ENCODE assay signal across 22 cellular contexts in genomic region chr22:49749885-49750510, GRCh38.
"Had no signal": no experiment of that assay in that cellular context is flagged by ENCODE, and none has a peak within 500 bp of the region (broad histone marks: within the 10 kb centered on the region; RNA-seq: fewer than 3 reads in every experiment).

No MANE protein-coding gene starts in this region.

- DNase-seq: activated CD4-positive, alpha-beta T cell treated with anti-CD3 and anti-CD28 coated beads, Interleukin-2, amount 50 U/mL, for 1 hour; activated CD8-positive, alpha-beta memory T cell treated with anti-CD3 and anti-CD28 coated beads for 24 hours; activated naive CD4-positive, alpha-beta T cell treated with anti-CD3 and anti-CD28 coated beads for 36 hours; activated naive CD8-positive, alpha-beta T cell treated with anti-CD3 and anti-CD28 coated beads, Interleukin-2, amount 50 U/mL, for 24 hours; cerebellar nuclear complex; dermis blood vessel endothelial cell; heart right ventricle; left ventricle myocardium superior; mesenchymal stem cell; natural killer cell; psoas muscle; right lobe of liver; spleen; thyroid gland had no signal

- H3K9me3 ChIP-seq: thyroid gland, vagina had no signal

- H3K36me3 ChIP-seq: ascending aorta, breast epithelium, gastrocnemius medialis, heart right ventricle, right lobe of liver, spleen, thyroid gland, vagina had no signal

- ATAC-seq: activated naive CD8-positive, alpha-beta T cell treated with anti-CD3 and anti-CD28 coated beads, Interleukin-2, amount 50 U/mL, for 24 hours; gastrocnemius medialis; left ventricle myocardium superior; natural killer cell; psoas muscle had no signal

- H3K4me1 ChIP-seq: ascending aorta, breast epithelium, gastrocnemius medialis, heart right ventricle, psoas muscle, right lobe of liver, spleen, thyroid gland, vagina had no signal

- FAIRE-seq: islet of Langerhans had no signal

- H3K4me1 Mint-ChIP-seq: activated naive CD8-positive, alpha-beta T cell treated with anti-CD3 and anti-CD28 coated beads, Interleukin-2, amount 50 U/mL, for 24 hours; natural killer cell had no signal

- H3K27ac Mint-ChIP-seq: activated naive CD4-positive, alpha-beta T cell treated with anti-CD3 and anti-CD28 coated beads for 36 hours; activated naive CD8-positive, alpha-beta T cell treated with anti-CD3 and anti-CD28 coated beads, Interleukin-2, amount 50 U/mL, for 24 hours; activated T-helper 1 cell treated with anti-CD3 and anti-CD28 coated beads, Interleukin-12 subunit alpha, Interleukin-12 subunit beta, Interleukin-2, Interleukin-4 antibody, amounts not matched to agents 30 ng/mL and 10 ng/mL and 1 ng/mL, durations not matched to agents 14 hours and 24 hours and 36 hours; natural killer cell; T-helper 2 cell treated with Interferon-gamma antibody and Interleukin-4, amounts not matched to agents 5 μg/mL and 100 μg/mL, for 36 hours had no signal

- H3K4me3 Mint-ChIP-seq: activated naive CD4-positive, alpha-beta T cell treated with anti-CD3 and anti-CD28 coated beads for 36 hours; activated naive CD8-positive, alpha-beta T cell treated with anti-CD3 and anti-CD28 coated beads, Interleukin-2, amount 50 U/mL, for 24 hours; activated T-helper 1 cell treated with anti-CD3 and anti-CD28 coated beads, Interleukin-12 subunit alpha, Interleukin-12 subunit beta, Interleukin-2, Interleukin-4 antibody, amounts not matched to agents 30 ng/mL and 10 ng/mL and 1 ng/mL, durations not matched to agents 14 hours and 24 hours and 36 hours; natural killer cell; T-helper 2 cell treated with Interferon-gamma antibody and Interleukin-4, amounts not matched to agents 5 μg/mL and 100 μg/mL, for 36 hours had no signal

- H3K27me3 Mint-ChIP-seq: activated naive CD8-positive, alpha-beta T cell treated with anti-CD3 and anti-CD28 coated beads, Interleukin-2, amount 50 U/mL, for 24 hours had no signal

- H3K4me3 ChIP-seq: ascending aorta, breast epithelium, gastrocnemius medialis, heart right ventricle, psoas muscle, right lobe of liver, spleen, thyroid gland, vagina had no signal

- H3K27ac ChIP-seq: ascending aorta, breast epithelium, epithelial cell of prostate, gastrocnemius medialis, heart right ventricle, psoas muscle, right lobe of liver, spleen, thyroid gland, vagina had no signal

- H3K27me3 ChIP-seq: ascending aorta, gastrocnemius medialis, right lobe of liver, thyroid gland, vagina had no signal
